Comparison of ENCODE assay signal across 12 cellular contexts in genomic region chr17:75774471-75774987, GRCh38. TPM values are rescaled to one million over a fixed set of nuclear protein-coding genes. Genes with fewer than 3 reads are reported as not detected.
DNase-seq lines count a peak whose midpoint lies in the region; ATAC-seq and TF ChIP-seq lines count a peak whose summit lies in the region.
"Had no signal": no experiment of that assay in that cellular context is flagged by ENCODE, and none has a peak within 500 bp of the region (broad histone marks: within the 10 kb centered on the region; RNA-seq: fewer than 3 reads in every experiment).

No MANE protein-coding gene starts in this region.

- TF ChIP-seq CTCF in Caco-2 (IDR thresholded peaks at IDR 0.05; ENCODE audit: insufficient read depth in 1 of 2, low read depth in 1 of 2, low read length in 1 of 2, severe bottlenecking in 1 of 2, unreplicated experiment in 1 of 2): no peak

- H3K27ac Mint-ChIP-seq in Caco-2 (ENCODE audit: unreplicated experiment): peak overlapping the region; percentile 74
- H3K27ac Mint-ChIP-seq in IgD-negative memory B cell: peak overlapping the region; percentile 39 to 93 (median 69)
- peak overlapping the region; percentile 99 to 100 for H3K27ac Mint-ChIP-seq in effector memory CD8-positive, alpha-beta T cell

- peaks cover 2% of the 10 kb centered on the region; the same call in 1 of the 2 replicates for H3K36me3 ChIP-seq in Caco-2 (ENCODE audit: control insufficient read depth, insufficient read depth, low read length)

- peaks cover under 1% of the 10 kb centered on the region for H3K27me3 Mint-ChIP-seq in Caco-2 (ENCODE audit: insufficient read depth, unreplicated experiment)
- no peaks in the 10 kb centered on the region for H3K27me3 Mint-ChIP-seq in IgD-negative memory B cell
- no peaks in the 10 kb centered on the region for H3K27me3 Mint-ChIP-seq in effector memory CD8-positive, alpha-beta T cell

- H3K4me1 ChIP-seq in Caco-2: peaks cover 11% of the 10 kb centered on the region

- H3K27me3 ChIP-seq in Caco-2 (replicated peaks; ENCODE audit: control insufficient read depth, insufficient read depth, low read length): no peaks in the 10 kb centered on the region
- H3K27me3 ChIP-seq: thyroid gland had no signal

- H3K4me3 Mint-ChIP-seq in Caco-2 (ENCODE audit: unreplicated experiment) (peak overlapping the region; percentile 52), IgD-negative memory B cell (peak overlapping the region in 2 of 4 donors; percentile 17 to 87)
- H3K4me3 Mint-ChIP-seq in effector memory CD8-positive, alpha-beta T cell: peak overlapping the region in 1 of 2 donors; percentile 99

- CTCF ChIA-PET in Caco-2 (lab: Charles Lee): interaction anchor here (0.6 to 1.5 kb wide), 2 partner anchors 9 to 27 kb away, joined by 3 to 4 read pairs; no protein-coding TSS in a partner anchor

- BruUV-seq in Caco-2 (replicated peaks; lab: Mats Ljungman, UMichigan): no TSS peak

- no peaks in the 10 kb centered on the region for H3K9me3 Mint-ChIP-seq in Caco-2 (ENCODE audit: unreplicated experiment)
- peaks cover 0 to under 1% (median 0%) of the 10 kb centered on the region in 3 donors for H3K9me3 Mint-ChIP-seq in IgD-negative memory B cell
- H3K9me3 Mint-ChIP-seq in effector memory CD8-positive, alpha-beta T cell: no peaks in the 10 kb centered on the region

- H3K4me3 ChIP-seq in Caco-2 (ENCODE audit: low read depth, low read length): no peak overlapping the region
- H3K4me3 ChIP-seq: thyroid gland had no signal

- H3K4me1 Mint-ChIP-seq in Caco-2 (ENCODE audit: low read depth, unreplicated experiment): peaks cover 24% of the 10 kb centered on the region
- H3K4me1 Mint-ChIP-seq in IgD-negative memory B cell: peaks cover 21 to 24% (median 24%) of the 10 kb centered on the region in 3 donors
- H3K4me1 Mint-ChIP-seq in effector memory CD8-positive, alpha-beta T cell (ENCODE audit: low read depth in 2 of 2): peaks cover 22 to 27% of the 10 kb centered on the region in 2 donors

- H3K36me3 Mint-ChIP-seq in Caco-2 (ENCODE audit: insufficient read depth, unreplicated experiment) (peaks cover 85% of the 10 kb centered on the region), IgD-negative memory B cell (peaks cover 3% of the 10 kb centered on the region)
- peaks cover 69% of the 10 kb centered on the region for H3K36me3 Mint-ChIP-seq in effector memory CD8-positive, alpha-beta T cell (ENCODE audit: insufficient read depth)

- H3K9me3 ChIP-seq in Caco-2: no peaks in the 10 kb centered on the region
- H3K9me3 ChIP-seq: thyroid gland had no signal

- ATAC-seq in effector memory CD8-positive, alpha-beta T cell (replicated peaks): no peak

- intact Hi-C loops in Caco-2 (cut with micrococcal nuclease; ENCODE audit: unreplicated experiment) (loop anchor here (1.0 kb wide), 1 partner anchor 9 kb away; the partner anchor contains the start of gene GALK1), posterior vena cava (cut with DNase I) (loop anchor here in 1 of 2 donors (5.0 to 10.0 kb wide), 2 partner anchors 478 to 900 kb away; no protein-coding TSS in a partner anchor)

- no peak for DNase-seq in Caco-2
- no peak for DNase-seq in effector memory CD8-positive, alpha-beta T cell
- DNase-seq in posterior vena cava (ENCODE audit: low spot score): peak; percentile 75
- DNase-seq in DMS114 treated with DMSO at 0.1 percent for 48 hours (lab: John Stamatoyannopoulos, UW; ENCODE audit: unreplicated experiment): no peak
- no peak for DNase-seq in stimulated activated naive CD4-positive, alpha-beta T cell treated with Interleukin-2 at 50 U/mL for 16 hours (lab: John Stamatoyannopoulos, UW)
- no peak for DNase-seq in cerebellar nuclear complex (lab: John Stamatoyannopoulos, UW)
- DNase-seq: central memory CD4-positive, alpha-beta T cell; midbrain; NCI-H1105; SHP77; thyroid gland had no signal

- POLR2A ChIA-PET in Caco-2 (lab: Charles Lee): interaction anchor here (0.5 kb wide), 1 partner anchor 13 kb away, joined by 3 read pairs; no protein-coding TSS in a partner anchor

RNA-seq across cellular contexts. Expression of gene GALK1, which starts 9.5 kb away (rescaled TPM):
- total RNA-seq in Caco-2 (2022) (41.1 and 45.0 TPM in 2 replicates), posterior vena cava (10 to 100 TPM; 21.0 to 27.6 TPM)
- 18.6 TPM for polyA plus RNA-seq in IgD-negative memory B cell

RNA-seq across cellular contexts. Expression of gene UNK, which starts 10.1 kb away (rescaled TPM):
- total RNA-seq in Caco-2 (2022): 31.2 and 33.3 TPM in 2 replicates
- 28.6 TPM for polyA plus RNA-seq in IgD-negative memory B cell
- total RNA-seq in posterior vena cava: 10 to 100 TPM; 23.3 to 32.9 TPM

RNA-seq across cellular contexts. Expression of gene ITGB4, which starts 53.3 kb away (rescaled TPM):
- total RNA-seq in Caco-2 (2022): 50.8 and 55.4 TPM in 2 replicates
- 0.48 TPM for polyA plus RNA-seq in IgD-negative memory B cell
- total RNA-seq in posterior vena cava: 10 to 100 TPM; 39.4 to 46.6 TPM
